In genomic region chr19:7682175-7682855, GRCh38 we compare ENCODE assay signal across 9 cellular contexts. TPM values are rescaled to one million over a fixed set of nuclear protein-coding genes. Genes with fewer than 3 reads are reported as not detected.
DNase-seq lines count a peak whose midpoint lies in the region; TF ChIP-seq lines count a peak whose summit lies in the region.
"Had no signal": no experiment of that assay in that cellular context is flagged by ENCODE, and none has a peak within 500 bp of the region (broad histone marks: within the 10 kb centered on the region; RNA-seq: fewer than 3 reads in every experiment).

No MANE protein-coding gene starts in this region.

- H3K36me3 ChIP-seq in BLaER1 treated with 17β-estradiol and CSF1 and Interleukin-3, amounts not matched to agents 10 nM and 100 nM: peaks cover 20 to 48% (median 36%) of the 10 kb centered on the region in 11 experiments
- H3K36me3 ChIP-seq in Karpas-422 (ENCODE audit: insufficient read depth, low read length): 0 out of 2 replicates have a peak, but pooled peaks cover 4% of the 10 kb centered on the region
- H3K36me3 ChIP-seq in neural cell (ENCODE audit: insufficient read depth, low read length): no peaks in the 10 kb centered on the region

- peaks cover 52% of the 10 kb centered on the region for H3K36me3 Mint-ChIP-seq in dendritic cell treated with granulocyte-macrophage colony-stimulating factor and Interleukin-4, amounts not matched to agents 40 ng/mL and 50 ng/mL, for 4 days (ENCODE audit: low read depth)

- TF ChIP-seq RAD21 in neural cell (conservative IDR thresholded peaks at IDR 0.05): no peak

- H3K9me2 ChIP-seq in Karpas-422 (replicated peaks; ENCODE audit: insufficient read depth, low read length) (no peaks in the 10 kb centered on the region), neural cell (ENCODE audit: insufficient read depth, low read length) (no peaks in the 10 kb centered on the region)

- H3F3A ChIP-seq in neural cell (ENCODE audit: insufficient read depth, low read length, poor library complexity, severe bottlenecking): no peaks in the 10 kb centered on the region

- peaks cover 71% of the 10 kb centered on the region for H3K4me1 Mint-ChIP-seq in dendritic cell treated with granulocyte-macrophage colony-stimulating factor and Interleukin-4, amounts not matched to agents 40 ng/mL and 50 ng/mL, for 4 days (ENCODE audit: low read depth)

- intact Hi-C loops in dendritic cell treated with granulocyte-macrophage colony-stimulating factor and Interleukin-4, amounts not matched to agents 40 ng/mL and 50 ng/mL, for 4 days (cut with micrococcal nuclease): loop anchor here (10.0 kb wide), 1 partner anchor 242 kb away; the partner anchor contains the start of genes CTXN1 and SNAPC2

- peak overlapping the region; percentile 91 to 100 (median 98); a peak in 21 of 22 replicates for H3K9ac ChIP-seq in BLaER1 treated with 17β-estradiol and CSF1 and Interleukin-3, amounts not matched to agents 10 nM and 100 nM
- no peak overlapping the region for H3K9ac ChIP-seq in Karpas-422 (ENCODE audit: low read length)
- H3K9ac ChIP-seq in neural cell (ENCODE audit: low read length): no peak overlapping the region
- H3K9ac ChIP-seq: KMS-11 had no signal

- no peaks in the 10 kb centered on the region for H3K9me3 Mint-ChIP-seq in dendritic cell treated with granulocyte-macrophage colony-stimulating factor and Interleukin-4, amounts not matched to agents 40 ng/mL and 50 ng/mL, for 4 days

- peak overlapping the region; percentile 98 for H3K4me3 Mint-ChIP-seq in dendritic cell treated with granulocyte-macrophage colony-stimulating factor and Interleukin-4, amounts not matched to agents 40 ng/mL and 50 ng/mL, for 4 days

- H3K4me3 ChIP-seq in BLaER1 treated with 17β-estradiol and CSF1 and Interleukin-3, amounts not matched to agents 10 nM and 100 nM: peak overlapping the region; percentile 76 to 100 (median 98); a peak in 18 of 20 replicates
- peak overlapping the region; percentile 100; the same call in 1 of the 2 replicates for H3K4me3 ChIP-seq in Karpas-422 (ENCODE audit: low read length)
- peak overlapping the region; percentile 100 for H3K4me3 ChIP-seq in neural cell (ENCODE audit: low read length)

- H3K9me3 ChIP-seq in BLaER1 treated with 17β-estradiol and CSF1 and Interleukin-3, amounts not matched to agents 10 nM and 100 nM (replicated peaks in 1 of 11): no peaks in the 10 kb centered on the region
- H3K9me3 ChIP-seq in Karpas-422 (ENCODE audit: low read length) (no peaks in the 10 kb centered on the region), neural cell (ENCODE audit: low read length) (no peaks in the 10 kb centered on the region)

- peaks cover 41 to 83% (median 54%) of the 10 kb centered on the region in 10 experiments for H3K4me1 ChIP-seq in BLaER1 treated with 17β-estradiol and CSF1 and Interleukin-3, amounts not matched to agents 10 nM and 100 nM
- peaks cover 16% of the 10 kb centered on the region for H3K4me1 ChIP-seq in Karpas-422 (ENCODE audit: low read length)

- H3K27me3 Mint-ChIP-seq in dendritic cell treated with granulocyte-macrophage colony-stimulating factor and Interleukin-4, amounts not matched to agents 40 ng/mL and 50 ng/mL, for 4 days: no peaks in the 10 kb centered on the region

- H3K79me2 ChIP-seq in Karpas-422 (ENCODE audit: low read length) (peaks cover 14% of the 10 kb centered on the region), neural cell (replicated peaks; ENCODE audit: insufficient read depth, low read length) (peaks cover 8% of the 10 kb centered on the region)

- H3K4me2 ChIP-seq in BLaER1 treated with 17β-estradiol and CSF1 and Interleukin-3, amounts not matched to agents 10 nM and 100 nM: peak overlapping the region; percentile 83 to 98 (median 93)
- peak overlapping the region; percentile 99 for H3K4me2 ChIP-seq in Karpas-422 (ENCODE audit: low read depth, low read length, poor library complexity, severe bottlenecking)
- no peak overlapping the region for H3K4me2 ChIP-seq in neural cell (ENCODE audit: low read length)

- TF ChIP-seq EP300 in neural cell (conservative IDR thresholded peaks at IDR 0.05; ENCODE audit: poor library complexity, severe bottlenecking): no peak

- DNase-seq in Karpas-422: no peak
- no peak for DNase-seq in GM19240 (ENCODE audit: insufficient read length, low spot score)
- no peak for DNase-seq in NCI-H146 treated with DMSO at 0.1 percent for 48 hours (lab: John Stamatoyannopoulos, UW; ENCODE audit: unreplicated experiment)
- DNase-seq in activated CD8-positive, alpha-beta memory T cell treated with anti-CD3 and anti-CD28 coated beads, Interleukin-2, amount 50 U/mL, for 48 hours: no peak
- DNase-seq in activated effector memory CD4-positive, alpha-beta T cell treated with anti-CD3 and anti-CD28 coated beads, Interleukin-2, amount 50 U/mL, for 16 hours: no peak

- no peak for TF ChIP-seq CTCF in neural cell (IDR thresholded peaks at IDR 0.05; ENCODE audit: poor library complexity, severe bottlenecking)

- H3K27ac ChIP-seq in BLaER1 treated with 17β-estradiol and CSF1 and Interleukin-3, amounts not matched to agents 10 nM and 100 nM: peak overlapping the region; percentile 81 to 100 (median 99); a peak in 21 of 22 replicates
- H3K27ac ChIP-seq in Karpas-422 (ENCODE audit: low read length) (no peak overlapping the region), neural cell (ENCODE audit: low read length) (no peak overlapping the region)
- H3K27ac ChIP-seq: KMS-11 had no signal

- H2AFZ ChIP-seq in Karpas-422 (ENCODE audit: low read length) (no peak overlapping the region), neural cell (ENCODE audit: low read depth, low read length) (no peak overlapping the region)

- H3K27ac Mint-ChIP-seq in dendritic cell treated with granulocyte-macrophage colony-stimulating factor and Interleukin-4, amounts not matched to agents 40 ng/mL and 50 ng/mL, for 4 days: peak overlapping the region; percentile 96

- peaks cover 0 to 13% (median 0%) of the 10 kb centered on the region in 11 experiments; a peak in 8 of 22 replicates for H3K27me3 ChIP-seq in BLaER1 treated with 17β-estradiol and CSF1 and Interleukin-3, amounts not matched to agents 10 nM and 100 nM
- H3K27me3 ChIP-seq in Karpas-422 (ENCODE audit: low read length) (no peaks in the 10 kb centered on the region), neural cell (ENCODE audit: insufficient read depth, low read depth, low read length) (no peaks in the 10 kb centered on the region)

- H4K20me1 ChIP-seq in BLaER1 treated with 17β-estradiol and CSF1 and Interleukin-3, amounts not matched to agents 10 nM and 100 nM: peaks cover 23 to 53% (median 38%) of the 10 kb centered on the region in 11 experiments; a peak in 16 of 22 replicates
- H4K20me1 ChIP-seq in Karpas-422 (ENCODE audit: insufficient read depth, low read depth, low read length) (peaks cover 19% of the 10 kb centered on the region; the same call in 1 of the 2 replicates), neural cell (ENCODE audit: insufficient read depth) (no peaks in the 10 kb centered on the region)

TF ChIP-seq in neural cell, 6 proteins besides CTCF, POLR2A, EP300 and RAD21:
- no peak for TF ChIP-seq MXI1 (conservative IDR thresholded peaks at IDR 0.05; ENCODE audit: poor library complexity, severe bottlenecking)

RNA-seq across cellular contexts. Expression of gene TRAPPC5, which starts 1.7 kb away (rescaled TPM):
- 52.1 and 116 TPM in 2 replicates for total RNA-seq in Karpas-422 (2014; rRNA removed; shearing (Covaris generic); ENCODE audit: low replicate concordance)
- polyA plus RNA-seq in neural cell: 88.5 and 113 TPM in 2 replicates
- 18.0 and 23.4 TPM in 2 replicates for polyA minus RNA-seq in neural cell

RNA-seq across cellular contexts. Expression of gene MCEMP1, which starts 5.4 kb away (rescaled TPM):
- not detected in 2 replicates for total RNA-seq in Karpas-422 (2014; rRNA removed; shearing (Covaris generic); ENCODE audit: low replicate concordance)
- polyA plus RNA-seq in neural cell: 0.22 TPM in 1 of 2 replicates, not detected in the other
- polyA minus RNA-seq in neural cell: not detected in 2 replicates

RNA-seq across cellular contexts. Expression of gene RETN, which starts 13.5 kb away (rescaled TPM):
- not detected in 2 replicates for total RNA-seq in Karpas-422 (2014; rRNA removed; shearing (Covaris generic); ENCODE audit: low replicate concordance)
- not detected in 2 replicates for polyA plus RNA-seq in neural cell
- not detected in 2 replicates for polyA minus RNA-seq in neural cell

RNA-seq across cellular contexts. Expression of gene FCER2, which starts 19.6 kb away (rescaled TPM):
- total RNA-seq in Karpas-422 (2014; rRNA removed; shearing (Covaris generic); ENCODE audit: low replicate concordance): 0.14 TPM in 1 of 2 replicates, not detected in the other
- not detected in 2 replicates for polyA plus RNA-seq in neural cell
- polyA minus RNA-seq in neural cell: not detected in 2 replicates

RNA-seq across cellular contexts. Expression of gene STXBP2, which starts 45.4 kb away (rescaled TPM):
- 36.5 and 61.3 TPM in 2 replicates for total RNA-seq in Karpas-422 (2014; rRNA removed; shearing (Covaris generic); ENCODE audit: low replicate concordance)
- 1.7 and 7.8 TPM in 2 replicates for polyA plus RNA-seq in neural cell
- polyA minus RNA-seq in neural cell: 3.8 and 5.4 TPM in 2 replicates

Comparison
In these comparisons a context has a peak if more than half of its experiments do, and no peak if none do; other contexts are left out.
1. H3K27ac ChIP-seq: peak in BLaER1 treated with 17β-estradiol and CSF1 and Interleukin-3, amounts not matched to agents 10 nM and 100 nM (11 of 11); none in Karpas-422 (single experiment) and neural cell (single experiment).
2. H3K9ac ChIP-seq: peak in BLaER1 treated with 17β-estradiol and CSF1 and Interleukin-3, amounts not matched to agents 10 nM and 100 nM (11 of 11); none in Karpas-422 (single experiment) and neural cell (single experiment).
3. Peak in every context shown above with its lines, with median percentiles within 50 percentile points of each other: H3K4me3 ChIP-seq.